ENCODE assay signal across 1 cellular context in the genomic region with DNA sequence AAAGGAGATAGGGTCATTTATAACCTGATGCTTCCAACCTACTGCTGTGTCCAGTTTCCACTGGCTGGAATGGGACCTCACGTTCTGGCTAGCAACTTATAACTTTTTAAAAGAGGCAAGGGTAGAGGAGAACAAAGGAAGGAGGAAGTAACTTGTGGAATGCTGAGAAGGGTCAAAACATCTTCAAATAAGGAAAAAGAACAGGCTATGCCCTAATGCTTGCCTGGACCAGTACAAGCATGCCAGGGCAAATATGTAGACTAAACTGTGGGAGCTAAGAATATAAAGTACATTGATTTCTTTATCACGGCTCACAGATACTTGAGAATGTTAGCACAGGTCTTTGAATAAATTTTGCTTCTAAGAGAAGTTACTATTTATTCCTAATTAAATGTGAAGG.
TF ChIP-seq lines count a peak whose summit lies in the region.

No MANE protein-coding gene starts in this region.

TF ChIP-seq in HCT116, 20 proteins besides CTCF, POLR2A, EP300 and RAD21 (continued from another document):
- TF ChIP-seq, protein P1, sequence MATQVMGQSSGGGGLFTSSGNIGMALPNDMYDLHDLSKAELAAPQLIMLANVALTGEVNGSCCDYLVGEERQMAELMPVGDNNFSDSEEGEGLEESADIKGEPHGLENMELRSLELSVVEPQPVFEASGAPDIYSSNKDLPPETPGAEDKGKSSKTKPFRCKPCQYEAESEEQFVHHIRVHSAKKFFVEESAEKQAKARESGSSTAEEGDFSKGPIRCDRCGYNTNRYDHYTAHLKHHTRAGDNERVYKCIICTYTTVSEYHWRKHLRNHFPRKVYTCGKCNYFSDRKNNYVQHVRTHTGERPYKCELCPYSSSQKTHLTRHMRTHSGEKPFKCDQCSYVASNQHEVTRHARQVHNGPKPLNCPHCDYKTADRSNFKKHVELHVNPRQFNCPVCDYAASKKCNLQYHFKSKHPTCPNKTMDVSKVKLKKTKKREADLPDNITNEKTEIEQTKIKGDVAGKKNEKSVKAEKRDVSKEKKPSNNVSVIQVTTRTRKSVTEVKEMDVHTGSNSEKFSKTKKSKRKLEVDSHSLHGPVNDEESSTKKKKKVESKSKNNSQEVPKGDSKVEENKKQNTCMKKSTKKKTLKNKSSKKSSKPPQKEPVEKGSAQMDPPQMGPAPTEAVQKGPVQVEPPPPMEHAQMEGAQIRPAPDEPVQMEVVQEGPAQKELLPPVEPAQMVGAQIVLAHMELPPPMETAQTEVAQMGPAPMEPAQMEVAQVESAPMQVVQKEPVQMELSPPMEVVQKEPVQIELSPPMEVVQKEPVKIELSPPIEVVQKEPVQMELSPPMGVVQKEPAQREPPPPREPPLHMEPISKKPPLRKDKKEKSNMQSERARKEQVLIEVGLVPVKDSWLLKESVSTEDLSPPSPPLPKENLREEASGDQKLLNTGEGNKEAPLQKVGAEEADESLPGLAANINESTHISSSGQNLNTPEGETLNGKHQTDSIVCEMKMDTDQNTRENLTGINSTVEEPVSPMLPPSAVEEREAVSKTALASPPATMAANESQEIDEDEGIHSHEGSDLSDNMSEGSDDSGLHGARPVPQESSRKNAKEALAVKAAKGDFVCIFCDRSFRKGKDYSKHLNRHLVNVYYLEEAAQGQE (IDR thresholded peaks at IDR 0.05; ENCODE audit: low read depth) = no peak
TF ChIP-seq in HCT116: peak in this region for 0.
